In genomic region chr5:172818081-172818480, GRCh38 we compare ENCODE assay signal across 19 cellular contexts.
"Had no signal": no experiment of that assay in that cellular context is flagged by ENCODE, and none has a peak within 500 bp of the region (broad histone marks: within the 10 kb centered on the region; RNA-seq: fewer than 3 reads in every experiment).

No MANE protein-coding gene starts in this region.

- H3K4me1 ChIP-seq: gastrocnemius medialis, tibial nerve had no signal

- H3K36me3 Mint-ChIP-seq: naive thymus-derived CD8-positive, alpha-beta T cell; stimulated activated naive B cell treated with anti-CD40 and anti-IgM and Interleukin-4, amounts not matched to agents 10 μg/mL and 1 μg/mL and 100 μg/mL, for 72 hours had no signal

- H3K4me3 Mint-ChIP-seq: effector memory CD8-positive, alpha-beta T cell; naive thymus-derived CD8-positive, alpha-beta T cell; stimulated activated naive B cell treated with anti-CD40 and anti-IgM and Interleukin-4, amounts not matched to agents 10 μg/mL and 1 μg/mL and 100 μg/mL, for 72 hours; stimulated activated naive CD8-positive, alpha-beta T cell treated with anti-CD3 and anti-CD28 coated beads, Interleukin-15, Interleukin-2, amounts not matched to agents 100 ng/mL and 50 ng/mL, for 24 hours had no signal

- H3K36me3 ChIP-seq: gastrocnemius medialis, lower lobe of right lung, neutrophil, sigmoid colon, thoracic aorta, tibial nerve, upper lobe of right lung, uterus had no signal

- H2AFZ ChIP-seq: parathyroid adenoma had no signal

- H3K9me3 ChIP-seq: gastrocnemius medialis, lower lobe of right lung, neutrophil, sigmoid colon, thoracic aorta, tibial nerve, upper lobe of right lung, uterus had no signal

- H3K27ac Mint-ChIP-seq: effector memory CD8-positive, alpha-beta T cell; naive thymus-derived CD8-positive, alpha-beta T cell; progenitor cell of endocrine pancreas; stimulated activated naive B cell treated with anti-CD40 and anti-IgM and Interleukin-4, amounts not matched to agents 10 μg/mL and 1 μg/mL and 100 μg/mL, for 72 hours; stimulated activated naive CD8-positive, alpha-beta T cell treated with anti-CD3 and anti-CD28 coated beads, Interleukin-15, Interleukin-2, amounts not matched to agents 100 ng/mL and 50 ng/mL, for 24 hours had no signal

- H3K4me3 ChIP-seq: gastrocnemius medialis, lower lobe of right lung, sigmoid colon, thoracic aorta, tibial nerve, upper lobe of right lung, uterus had no signal

- H3K27ac ChIP-seq: gastrocnemius medialis, lower lobe of right lung, neutrophil, parathyroid adenoma, sigmoid colon, thoracic aorta, tibial nerve, upper lobe of right lung had no signal

- H3K9ac ChIP-seq: parathyroid adenoma had no signal

- H3K9me3 Mint-ChIP-seq: effector memory CD8-positive, alpha-beta T cell; naive thymus-derived CD8-positive, alpha-beta T cell; stimulated activated naive B cell treated with anti-CD40 and anti-IgM and Interleukin-4, amounts not matched to agents 10 μg/mL and 1 μg/mL and 100 μg/mL, for 72 hours had no signal

- H3K27me3 Mint-ChIP-seq: effector memory CD8-positive, alpha-beta T cell; naive thymus-derived CD8-positive, alpha-beta T cell; stimulated activated naive B cell treated with anti-CD40 and anti-IgM and Interleukin-4, amounts not matched to agents 10 μg/mL and 1 μg/mL and 100 μg/mL, for 72 hours; stimulated activated naive CD8-positive, alpha-beta T cell treated with anti-CD3 and anti-CD28 coated beads, Interleukin-15, Interleukin-2, amounts not matched to agents 100 ng/mL and 50 ng/mL, for 24 hours had no signal

- H3K27me3 ChIP-seq: gastrocnemius medialis, neutrophil, sigmoid colon, tibial nerve, upper lobe of right lung, uterus had no signal

- ATAC-seq: effector memory CD8-positive, alpha-beta T cell; gastrocnemius medialis; left ventricle myocardium superior; lower lobe of right lung; naive thymus-derived CD8-positive, alpha-beta T cell; stimulated activated naive B cell treated with anti-CD40 and anti-IgM and Interleukin-4, amounts not matched to agents 10 μg/mL and 1 μg/mL and 100 μg/mL, for 72 hours; upper lobe of right lung had no signal

- DNase-seq: cortex of kidney; effector memory CD8-positive, alpha-beta T cell; gastrocnemius medialis; head of caudate nucleus; left ventricle myocardium superior; lower lobe of right lung; naive thymus-derived CD8-positive, alpha-beta T cell; sigmoid colon; stimulated activated CD4-positive, alpha-beta T cell treated with anti-CD3 and anti-CD28 coated beads, Interleukin-15, amount 100 ng/mL, for 24 hours; stimulated activated CD4-positive, alpha-beta T cell treated with anti-CD3 and anti-CD28 coated beads, Interleukin-2, amount 100 ng/mL, for 48 hours; stimulated activated naive B cell treated with anti-CD40 and anti-IgM and Interleukin-4, amounts not matched to agents 10 μg/mL and 1 μg/mL and 100 μg/mL, for 72 hours; upper lobe of right lung had no signal
